8 cellular contexts compared by ENCODE assay signal in genomic region chr1:160768295-160768657, GRCh38. TPM values are rescaled to one million over a fixed set of nuclear protein-coding genes. Genes with fewer than 3 reads are reported as not detected.
DNase-seq lines count a peak whose midpoint lies in the region; ATAC-seq, FAIRE-seq and TF ChIP-seq lines count a peak whose summit lies in the region.

No MANE protein-coding gene starts in this region.

- dilution Hi-C loops in IMR-90 (cut with HindIII; ENCODE audit: low sequenced_read_pairs, unreplicated experiment): no loop called here

- H2AK9ac ChIP-seq in IMR-90 (replicated peaks; ENCODE audit: low read depth, low read length, poor library complexity): no peak overlapping the region

- 0 out of 2 replicates have a peak, but pooled peaks have one; percentile 15 for TF ChIP-seq RAD21 in IMR-90 (IDR thresholded peaks at IDR 0.05; ENCODE audit: low read length)

- no peak overlapping the region for H3K56ac ChIP-seq in IMR-90 (ENCODE audit: extremely low read depth, insufficient read depth, low read length)

- no peak overlapping the region for H4K5ac ChIP-seq in IMR-90 (ENCODE audit: low read depth, low read length)

- H2AFZ ChIP-seq in IMR-90 (replicated peaks; ENCODE audit: low read length, poor library complexity): no peak overlapping the region

- H3K79me1 ChIP-seq in IMR-90 (ENCODE audit: low read depth in 1 of 2, low read length in 2 of 2): no peaks in the 10 kb centered on the region

- POLR2A ChIA-PET in IMR-90 (lab: Charles Lee; ENCODE audit: unreplicated experiment): no interaction called here

- H3K23ac ChIP-seq in IMR-90 (ENCODE audit: low read depth, low read length): no peak overlapping the region

- H3K18ac ChIP-seq in IMR-90 (ENCODE audit: low read depth, low read length): no peak overlapping the region

- H3K9me1 ChIP-seq in IMR-90 (ENCODE audit: insufficient read depth, low read length): no peaks in the 10 kb centered on the region

- no peak overlapping the region for H4K8ac ChIP-seq in IMR-90 (ENCODE audit: low read depth in 2 of 2, low read length in 2 of 2)

- H3K9ac ChIP-seq in IMR-90 (ENCODE audit: low read depth, low read length): no peak overlapping the region

- H2BK5ac ChIP-seq in IMR-90 (ENCODE audit: low read depth, low read length, poor library complexity, severe bottlenecking): no peak overlapping the region

- H3K14ac ChIP-seq in IMR-90 (replicated peaks; ENCODE audit: low read depth, low read length): no peak overlapping the region

- no peaks in the 10 kb centered on the region for H3K9me3 ChIP-seq in IMR-90 (ENCODE audit: control insufficient read depth, insufficient read depth, low read length)
- no peaks in the 10 kb centered on the region for H3K9me3 ChIP-seq in neutrophil

- H4K91ac ChIP-seq in IMR-90 (ENCODE audit: insufficient read depth, low read depth, low read length): no peak overlapping the region

- H2AK5ac ChIP-seq in IMR-90 (ENCODE audit: low read depth, low read length): no peak overlapping the region

- CTCF ChIA-PET in IMR-90 (lab: Yijun Ruan, JAX): interaction anchor here (0.6 to 1.0 kb wide), 2 partner anchors 12 to 92 kb away, joined by 3 read pairs; no protein-coding TSS in a partner anchor

- DNase-seq in D721Med (ENCODE audit: insufficient read length, low spot score) (no peak), IMR-90 (no peak), dermis blood vessel endothelial cell (peak; percentile 10), lower leg skin (ENCODE audit: low spot score in 2 of 2) (no peak), NCI-H2171 (lab: John Stamatoyannopoulos, UW) (no peak)
- DNase-seq in activated CD4-positive, CD25-positive, alpha-beta regulatory T cell treated with anti-CD3 and anti-CD28 coated beads, Interleukin-2, amount 50 U/mL, for 16 hours (ENCODE audit: low read depth, low spot score): peak; percentile 69

- H3K4me2 ChIP-seq in IMR-90 (ENCODE audit: low read depth, low read length): peak overlapping the region; percentile 40; the same call in 1 of the 2 replicates

- no peak for FAIRE-seq in D721Med (lab: Jason Lieb, UNC)

- BruUV-seq in IMR-90 (replicated peaks; lab: Mats Ljungman, UMichigan): no TSS peak

- H2BK15ac ChIP-seq in IMR-90 (ENCODE audit: low read depth, low read length): no peak overlapping the region

- H3K4ac ChIP-seq in IMR-90 (ENCODE audit: low read depth, low read length): no peak overlapping the region

- no peak for TF ChIP-seq POLR2A in IMR-90 (IDR thresholded peaks at IDR 0.05; ENCODE audit: low read depth, low read length)
- TF ChIP-seq POLR2A in lower leg skin (IDR thresholded peaks at IDR 0.05): no peak

- ATAC-seq in GM21381 (IDR thresholded peaks at IDR 0.05; ENCODE audit: unreplicated experiment): peak; percentile 75
- ATAC-seq in IMR-90 (ENCODE audit: low read depth): peak; percentile 59

- H2BK20ac ChIP-seq in IMR-90 (ENCODE audit: low read depth, low read length): no peak overlapping the region

- no peaks in the 10 kb centered on the region for H3K36me3 ChIP-seq in IMR-90 (ENCODE audit: control insufficient read depth, insufficient read depth, low read length)
- no peaks in the 10 kb centered on the region for H3K36me3 ChIP-seq in neutrophil

- no peaks in the 10 kb centered on the region for H4K20me1 ChIP-seq in IMR-90 (ENCODE audit: insufficient read depth, low read length)

- H3K27me3 ChIP-seq in IMR-90 (ENCODE audit: control insufficient read depth, insufficient read depth, low read length) (no peaks in the 10 kb centered on the region; the same call in 1 of the 2 replicates), neutrophil (no peaks in the 10 kb centered on the region)

- no peak overlapping the region for H2BK120ac ChIP-seq in IMR-90 (ENCODE audit: low read depth, low read length)

- TF ChIP-seq CTCF in D721Med (IDR thresholded peaks at IDR 0.05; ENCODE audit: insufficient read depth, missing control alignments): peak; percentile 33
- peak; percentile 15; the same call in 1 of the 2 replicates for TF ChIP-seq CTCF in IMR-90 (conservative IDR thresholded peaks at IDR 0.05; ENCODE audit: low read depth, low read length)
- peak; percentile 65 for TF ChIP-seq CTCF in neutrophil (IDR thresholded peaks at IDR 0.05)
- no peak for TF ChIP-seq CTCF in lower leg skin (IDR thresholded peaks at IDR 0.05)

- in situ Hi-C loops in IMR-90 (cut with MboI; ENCODE audit: low sequenced_read_pairs): no loop called here

- H3K27ac ChIP-seq in IMR-90 (ENCODE audit: insufficient read depth, low read length): no peak overlapping the region
- H3K27ac ChIP-seq in neutrophil: no peak overlapping the region

- H3K4me1 ChIP-seq in IMR-90 (ENCODE audit: control insufficient read depth, insufficient read depth, low read length) (no peaks in the 10 kb centered on the region), neutrophil (ENCODE audit: control insufficient read depth in 1 of 2, insufficient read depth in 1 of 2, low read depth in 1 of 2, low read length in 1 of 2) (peaks cover 6 to 7% of the 10 kb centered on the region in 2 experiments)

- intact Hi-C loops in IMR-90 (cut with micrococcal nuclease): no loop called here
- intact Hi-C loops in lower leg skin (cut with DNase I; ENCODE audit: low total_unique reads): no loop called here

- H3K4me3 ChIP-seq in IMR-90 (ENCODE audit: insufficient read depth, low read depth, low read length) (no peak overlapping the region; the same call in 1 of the 2 replicates), neutrophil (ENCODE audit: low read depth in 1 of 2, low read length in 1 of 2) (no peak overlapping the region), lower leg skin (ENCODE audit: low read depth, poor library complexity, severe bottlenecking) (no peak overlapping the region)

TF ChIP-seq in IMR-90, 13 proteins besides CTCF, POLR2A, EP300 and RAD21:
- TF ChIP-seq NFE2L2 (IDR thresholded peaks at IDR 0.05; ENCODE audit: low read depth, low read length) (no peak), FOS (IDR thresholded peaks at IDR 0.05; ENCODE audit: low read depth, low read length) (no peak), RFX5 (IDR thresholded peaks at IDR 0.05; ENCODE audit: low read depth, low read length) (no peak), MAFK (IDR thresholded peaks at IDR 0.05; ENCODE audit: low read depth, low read length) (no peak), USF2 (IDR thresholded peaks at IDR 0.05; ENCODE audit: low read depth, low read length) (no peak), ELK1 (IDR thresholded peaks at IDR 0.05; ENCODE audit: borderline replicate concordance, low read depth, low read length) (no peak), BHLHE40 (IDR thresholded peaks at IDR 0.05; ENCODE audit: low read depth, low read length) (no peak), SMC3 (IDR thresholded peaks at IDR 0.05; ENCODE audit: low read depth, low read length) (no peak)

RNA-seq across cellular contexts. Expression of gene LY9, which starts 27.7 kb away (rescaled TPM):
- total RNA-seq in IMR-90 (2012; rRNA removed) (not detected in 2 replicates), dermis blood vessel endothelial cell (not detected in 2 replicates), lower leg skin (1 to 10 TPM in 2 of 4 donors, under 1 TPM in 2; 0.23 to 1.6 (median 0.84) TPM)
- not detected in 2 replicates for polyA plus RNA-seq in IMR-90 (2012; rRNA removed)
- not detected in 2 replicates for polyA plus RNA-seq in IMR-90 (2012; cell fraction: cytosol; rRNA removed)
- not detected in 2 replicates for polyA plus RNA-seq in IMR-90 (2012; cell fraction: nucleus; rRNA removed; ENCODE audit: low replicate concordance)

RNA-seq across cellular contexts. Expression of gene SLAMF7, which starts 29.2 kb away (rescaled TPM):
- total RNA-seq in IMR-90 (2012; rRNA removed) (not detected in 2 replicates), dermis blood vessel endothelial cell (not detected in 2 replicates), lower leg skin (1 to 10 TPM in 3 of 4 donors, under 1 TPM in 1; 0.91 to 8.0 (median 4.5) TPM)
- polyA plus RNA-seq in IMR-90 (2012; rRNA removed): not detected in 2 replicates
- not detected in 2 replicates for polyA plus RNA-seq in IMR-90 (2012; cell fraction: cytosol; rRNA removed)
- not detected in 2 replicates for polyA plus RNA-seq in IMR-90 (2012; cell fraction: nucleus; rRNA removed; ENCODE audit: low replicate concordance)

RNA-seq across cellular contexts. Expression of gene CD48, which starts 56.7 kb away (rescaled TPM):
- total RNA-seq in IMR-90 (2012; rRNA removed) (not detected in 2 replicates), dermis blood vessel endothelial cell (not detected in 2 replicates), lower leg skin (1 to 10 TPM in 3 of 4 donors, under 1 TPM in 1; 0.53 to 4.3 (median 1.5) TPM)
- polyA plus RNA-seq in IMR-90 (2012; rRNA removed): not detected in 2 replicates
- not detected in 2 replicates for polyA plus RNA-seq in IMR-90 (2012; cell fraction: cytosol; rRNA removed)
- polyA plus RNA-seq in IMR-90 (2012; cell fraction: nucleus; rRNA removed; ENCODE audit: low replicate concordance): not detected in 2 replicates

Comparison
In these comparisons a context has a peak if more than half of its experiments do, and no peak if none do; other contexts are left out.
1. DNase-seq: peak in activated CD4-positive, CD25-positive, alpha-beta regulatory T cell treated with anti-CD3 and anti-CD28 coated beads, Interleukin-2, amount 50 U/mL, for 16 hours (single experiment) and dermis blood vessel endothelial cell (single experiment); none in D721Med (single experiment), IMR-90 (single experiment), lower leg skin (0 of 2) and NCI-H2171 (single experiment).
2. CTCF ChIP-seq: peak in D721Med (single experiment), IMR-90 (single experiment) and neutrophil (single experiment); none in lower leg skin (0 of 3).